ENCODE assay signal across 1 cellular context in the genomic region with DNA sequence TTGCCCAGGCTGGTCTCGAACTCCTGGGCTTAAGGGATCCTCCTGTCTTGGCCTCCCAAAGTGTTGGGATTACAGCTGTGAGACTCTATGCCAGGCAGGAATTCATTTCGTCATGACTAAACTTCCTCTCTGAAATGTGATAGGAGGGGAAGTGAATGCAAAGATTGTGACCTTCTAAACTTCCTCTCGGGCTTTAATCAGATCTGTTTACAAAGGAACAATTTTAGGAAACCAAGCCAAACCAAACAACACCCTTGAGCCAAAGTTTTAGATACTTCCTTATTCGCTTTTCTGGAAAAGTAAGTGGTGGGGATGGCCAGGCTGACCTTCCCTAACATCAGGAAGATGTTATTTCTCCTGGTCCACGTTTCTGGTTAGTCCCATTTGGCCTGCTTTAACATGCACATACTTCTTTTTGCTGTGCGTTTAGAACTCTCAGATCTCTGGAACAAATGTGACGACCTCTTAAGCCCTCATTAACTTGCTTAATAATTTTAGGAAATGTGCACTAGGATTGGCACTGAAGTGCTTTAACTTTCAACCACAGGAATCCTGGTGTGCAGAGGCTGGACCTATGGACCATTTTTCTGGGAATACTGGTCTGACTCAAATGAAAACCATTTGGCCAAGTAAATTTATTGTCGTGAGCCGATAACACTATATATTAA.
A peak's percentile ranks its signal among the peaks of the same experiment; 100 is the strongest.
TF ChIP-seq lines count a peak whose summit lies in the region.

No MANE protein-coding gene starts in this region.

TF ChIP-seq in HepG2, 621 proteins besides CTCF, POLR2A, EP300 and RAD21 (continued from another document and continues in another):
- TF ChIP-seq THAP7 (CRISPR knock-in tag; IDR thresholded peaks at IDR 0.05) (no peak), E2F5 (CRISPR knock-in tag; conservative IDR thresholded peaks at IDR 0.05) (no peak), ZNF513 (CRISPR knock-in tag; conservative IDR thresholded peaks at IDR 0.05) (no peak), ZNF510 (CRISPR knock-in tag; IDR thresholded peaks at IDR 0.05; ENCODE audit: low read depth) (no peak), ZNF569 (CRISPR knock-in tag; IDR thresholded peaks at IDR 0.05; ENCODE audit: borderline replicate concordance) (no peak), ZBTB8A (CRISPR knock-in tag; IDR thresholded peaks at IDR 0.05; ENCODE audit: borderline replicate concordance, low read depth) (no peak), XBP1 (CRISPR knock-in tag; IDR thresholded peaks at IDR 0.05) (no peak), CREM (IDR thresholded peaks at IDR 0.05) (peak; percentile 40; the same call in 1 of the 2 replicates), CREM (CRISPR knock-in tag; IDR thresholded peaks at IDR 0.05) (no peak), BRF2 (CRISPR knock-in tag; IDR thresholded peaks at IDR 0.05) (no peak), PBX2 (CRISPR knock-in tag; IDR thresholded peaks at IDR 0.05) (no peak), SP5 (CRISPR knock-in tag; IDR thresholded peaks at IDR 0.05; ENCODE audit: borderline replicate concordance, low read depth) (no peak), LCORL (IDR thresholded peaks at IDR 0.05) (peak; percentile 11; the same call in 1 of the 2 replicates), LCORL (CRISPR knock-in tag; IDR thresholded peaks at IDR 0.05) (no peak), KDM5A (IDR thresholded peaks at IDR 0.05; ENCODE audit: borderline replicate concordance, low read length) (no peak), ASH2L (IDR thresholded peaks at IDR 0.05; ENCODE audit: insufficient read length, low read depth, low read length) (no peak), ELF3 (CRISPR knock-in tag; IDR thresholded peaks at IDR 0.05) (peak; percentile 98), ZNF737 (CRISPR knock-in tag; IDR thresholded peaks at IDR 0.05; ENCODE audit: borderline replicate concordance) (no peak), REPIN1 (CRISPR knock-in tag; IDR thresholded peaks at IDR 0.05; ENCODE audit: borderline replicate concordance, low read depth) (no peak), ATAD3A (CRISPR knock-in tag; IDR thresholded peaks at IDR 0.05) (no peak), ZFP36L1 (CRISPR knock-in tag; IDR thresholded peaks at IDR 0.05) (no peak), ZNF234 (CRISPR knock-in tag; conservative IDR thresholded peaks at IDR 0.05) (no peak), ZBTB14 (CRISPR knock-in tag; IDR thresholded peaks at IDR 0.05) (no peak), FLYWCH1 (CRISPR knock-in tag; IDR thresholded peaks at IDR 0.05) (no peak), ETS1 (CRISPR knock-in tag; IDR thresholded peaks at IDR 0.05) (no peak), ZBTB20 (CRISPR knock-in tag; IDR thresholded peaks at IDR 0.05; ENCODE audit: borderline replicate concordance, low read depth) (peak; percentile 55; the same call in 1 of the 2 replicates), NFIC (IDR thresholded peaks at IDR 0.05; ENCODE audit: low read length) (no peak), ZNF335 (CRISPR knock-in tag; IDR thresholded peaks at IDR 0.05) (no peak), ZNF556 (CRISPR knock-in tag; IDR thresholded peaks at IDR 0.05; ENCODE audit: borderline replicate concordance) (no peak), HDAC2 (CRISPR knock-in tag; IDR thresholded peaks at IDR 0.05) (peak; percentile 19; the same call in 1 of the 2 replicates), ZNF251 (CRISPR knock-in tag; IDR thresholded peaks at IDR 0.05) (no peak), ZNF180 (CRISPR knock-in tag; IDR thresholded peaks at IDR 0.05; ENCODE audit: borderline replicate concordance, low read depth) (no peak), HMGA1 (CRISPR knock-in tag; conservative IDR thresholded peaks at IDR 0.05) (no peak), IRF2 (CRISPR knock-in tag; IDR thresholded peaks at IDR 0.05) (no peak), ZNF83 (CRISPR knock-in tag; IDR thresholded peaks at IDR 0.05; ENCODE audit: borderline replicate concordance) (no peak), KLF13 (CRISPR knock-in tag; IDR thresholded peaks at IDR 0.05) (no peak), MAFG (CRISPR knock-in tag; IDR thresholded peaks at IDR 0.05) (no peak), ZNF557 (CRISPR knock-in tag; IDR thresholded peaks at IDR 0.05) (no peak), ZNF841 (CRISPR knock-in tag; IDR thresholded peaks at IDR 0.05; ENCODE audit: borderline replicate concordance) (no peak), ZXDC (CRISPR knock-in tag; IDR thresholded peaks at IDR 0.05) (no peak), PAWR (CRISPR knock-in tag; IDR thresholded peaks at IDR 0.05; ENCODE audit: borderline replicate concordance) (no peak), HNF4A (CRISPR knock-in tag; IDR thresholded peaks at IDR 0.05) (peak; percentile 27; the same call in 1 of the 2 replicates), TCF12 (IDR thresholded peaks at IDR 0.05) (no peak), TCF12 (CRISPR knock-in tag; IDR thresholded peaks at IDR 0.05) (no peak), ZNF816 (CRISPR knock-in tag; IDR thresholded peaks at IDR 0.05; ENCODE audit: borderline replicate concordance) (peak; percentile 59), HOXA5 (CRISPR knock-in tag; IDR thresholded peaks at IDR 0.05) (no peak), ZFX (CRISPR knock-in tag; IDR thresholded peaks at IDR 0.05; ENCODE audit: low read depth) (no peak)
- TF ChIP-seq, protein P1, sequence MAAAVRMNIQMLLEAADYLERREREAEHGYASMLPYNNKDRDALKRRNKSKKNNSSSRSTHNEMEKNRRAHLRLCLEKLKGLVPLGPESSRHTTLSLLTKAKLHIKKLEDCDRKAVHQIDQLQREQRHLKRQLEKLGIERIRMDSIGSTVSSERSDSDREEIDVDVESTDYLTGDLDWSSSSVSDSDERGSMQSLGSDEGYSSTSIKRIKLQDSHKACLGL (CRISPR knock-in tag; IDR thresholded peaks at IDR 0.05), result no peak
- TF ChIP-seq, protein P2, sequence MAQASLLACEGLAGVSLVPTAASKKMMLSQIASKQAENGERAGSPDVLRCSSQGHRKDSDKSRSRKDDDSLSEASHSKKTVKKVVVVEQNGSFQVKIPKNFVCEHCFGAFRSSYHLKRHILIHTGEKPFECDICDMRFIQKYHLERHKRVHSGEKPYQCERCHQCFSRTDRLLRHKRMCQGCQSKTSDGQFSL (CRISPR knock-in tag; IDR thresholded peaks at IDR 0.05), result no peak
- TF ChIP-seq, protein P3, sequence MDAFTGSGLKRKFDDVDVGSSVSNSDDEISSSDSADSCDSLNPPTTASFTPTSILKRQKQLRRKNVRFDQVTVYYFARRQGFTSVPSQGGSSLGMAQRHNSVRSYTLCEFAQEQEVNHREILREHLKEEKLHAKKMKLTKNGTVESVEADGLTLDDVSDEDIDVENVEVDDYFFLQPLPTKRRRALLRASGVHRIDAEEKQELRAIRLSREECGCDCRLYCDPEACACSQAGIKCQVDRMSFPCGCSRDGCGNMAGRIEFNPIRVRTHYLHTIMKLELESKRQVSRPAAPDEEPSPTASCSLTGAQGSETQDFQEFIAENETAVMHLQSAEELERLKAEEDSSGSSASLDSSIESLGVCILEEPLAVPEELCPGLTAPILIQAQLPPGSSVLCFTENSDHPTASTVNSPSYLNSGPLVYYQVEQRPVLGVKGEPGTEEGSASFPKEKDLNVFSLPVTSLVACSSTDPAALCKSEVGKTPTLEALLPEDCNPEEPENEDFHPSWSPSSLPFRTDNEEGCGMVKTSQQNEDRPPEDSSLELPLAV (CRISPR knock-in tag; conservative IDR thresholded peaks at IDR 0.05; ENCODE audit: low read depth), result no peak
- TF ChIP-seq, protein P4, sequence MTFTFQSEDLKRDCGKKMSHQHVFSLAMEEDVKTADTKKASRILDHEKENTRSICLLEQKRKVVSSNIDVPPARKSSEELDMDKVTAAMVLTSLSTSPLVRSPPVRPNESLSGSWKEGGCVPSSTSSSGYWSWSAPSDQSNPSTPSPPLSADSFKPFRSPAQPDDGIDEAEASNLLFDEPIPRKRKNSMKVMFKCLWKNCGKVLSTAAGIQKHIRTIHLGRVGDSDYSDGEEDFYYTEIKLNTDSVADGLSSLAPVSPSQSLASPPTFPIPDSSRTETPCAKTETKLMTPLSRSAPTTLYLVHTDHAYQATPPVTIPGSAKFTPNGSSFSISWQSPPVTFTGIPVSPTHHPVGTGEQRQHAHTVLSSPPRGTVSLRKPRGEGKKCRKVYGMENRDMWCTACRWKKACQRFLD (CRISPR knock-in tag; IDR thresholded peaks at IDR 0.05; ENCODE audit: borderline replicate concordance), result no peak
- TF ChIP-seq, protein P5, sequence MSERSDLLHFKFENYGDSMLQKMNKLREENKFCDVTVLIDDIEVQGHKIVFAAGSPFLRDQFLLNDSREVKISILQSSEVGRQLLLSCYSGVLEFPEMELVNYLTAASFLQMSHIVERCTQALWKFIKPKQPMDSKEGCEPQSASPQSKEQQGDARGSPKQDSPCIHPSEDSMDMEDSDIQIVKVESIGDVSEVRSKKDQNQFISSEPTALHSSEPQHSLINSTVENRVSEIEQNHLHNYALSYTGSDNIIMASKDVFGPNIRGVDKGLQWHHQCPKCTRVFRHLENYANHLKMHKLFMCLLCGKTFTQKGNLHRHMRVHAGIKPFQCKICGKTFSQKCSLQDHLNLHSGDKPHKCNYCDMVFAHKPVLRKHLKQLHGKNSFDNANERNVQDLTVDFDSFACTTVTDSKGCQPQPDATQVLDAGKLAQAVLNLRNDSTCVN (CRISPR knock-in tag; IDR thresholded peaks at IDR 0.05; ENCODE audit: borderline replicate concordance), result peak; percentile 97
